Comparison of ENCODE assay signal across 10 cellular contexts in the genomic region with DNA sequence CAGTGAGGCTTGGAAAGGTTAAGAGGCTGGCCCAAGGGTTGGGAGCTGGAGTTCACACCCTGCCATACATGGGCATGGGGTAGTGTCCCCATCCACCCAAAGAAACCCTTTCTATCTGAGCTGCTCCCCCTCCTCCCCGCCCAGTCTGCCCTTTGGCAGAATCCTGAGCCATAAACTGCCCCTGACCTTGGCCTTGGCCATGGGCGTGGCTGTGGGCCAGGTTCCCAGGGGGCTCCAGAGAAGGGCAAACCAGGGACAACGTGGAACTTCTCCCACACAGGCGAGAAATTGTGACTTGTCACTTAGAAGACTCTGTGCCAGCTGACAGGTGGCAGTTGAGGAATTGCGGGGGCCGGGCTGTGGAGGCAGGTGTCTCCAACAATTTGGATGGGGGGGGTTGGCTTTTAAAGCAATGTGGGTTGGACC. TPM values are rescaled to one million over a fixed set of nuclear protein-coding genes. Genes with fewer than 3 reads are reported as not detected.
A peak's percentile ranks its signal among the peaks of the same experiment; 100 is the strongest.
DNase-seq lines count a peak whose midpoint lies in the region; ATAC-seq lines count a peak whose summit lies in the region.
"Had no signal": no experiment of that assay in that cellular context is flagged by ENCODE, and none has a peak within 500 bp of the region (broad histone marks: within the 10 kb centered on the region; RNA-seq: fewer than 3 reads in every experiment).

No MANE protein-coding gene starts in this region.

- 52% methylated on average over 6 of the region's 6 CpGs for WGBS in right cardiac atrium

- DNase-seq in T-helper 2 cell treated with Interferon-gamma antibody and Interleukin-4, amounts not matched to agents 5 μg/mL and 100 μg/mL, for 36 hours (ENCODE audit: low spot score): no peak
- DNase-seq in T-helper 2 cell: no peak
- DNase-seq in activated T-cell treated with anti-CD3 and anti-CD28 coated beads, Interleukin-2, amount 50 U/mL, for 4 hours: no peak
- DNase-seq in right cardiac atrium: peak in 1 of 3 donors; percentile 78
- DNase-seq in NCI-H748 (lab: John Stamatoyannopoulos, UW; ENCODE audit: unreplicated experiment): no peak
- no peak for DNase-seq in HuH-7 (ENCODE audit: low spot score)
- DNase-seq in NCI-H2029 treated with DMSO at 0.1 percent for 48 hours (lab: John Stamatoyannopoulos, UW): no peak
- DNase-seq: NCI-H1092 had no signal

- peak overlapping the region; percentile 90 for H3K27ac ChIP-seq in right cardiac atrium (ENCODE audit: low read length)
- peak overlapping the region; percentile 60 for H3K27ac ChIP-seq in subcutaneous abdominal adipose tissue (ENCODE audit: low read depth, low read length)

- H3K9me3 Mint-ChIP-seq in T-helper 2 cell treated with Interferon-gamma antibody and Interleukin-4, amounts not matched to agents 5 μg/mL and 100 μg/mL, for 36 hours: no peaks in the 10 kb centered on the region
- H3K9me3 Mint-ChIP-seq in activated T-cell treated with anti-CD3 and anti-CD28 coated beads, Interleukin-2, amount 50 U/mL, for 4 hours: no peaks in the 10 kb centered on the region

- no peaks in the 10 kb centered on the region for H3K27me3 Mint-ChIP-seq in T-helper 2 cell treated with Interferon-gamma antibody and Interleukin-4, amounts not matched to agents 5 μg/mL and 100 μg/mL, for 36 hours (ENCODE audit: low read depth)
- no peaks in the 10 kb centered on the region for H3K27me3 Mint-ChIP-seq in activated T-cell treated with anti-CD3 and anti-CD28 coated beads, Interleukin-2, amount 50 U/mL, for 4 hours (ENCODE audit: low read depth)

- intact Hi-C loops in right cardiac atrium (cut with DNase I): loop anchor here in 2 of 4 donors (10.0 kb wide), 2 partner anchors 87 to 97 kb away; no protein-coding TSS in a partner anchor

- H3K27ac Mint-ChIP-seq in T-helper 2 cell treated with Interferon-gamma antibody and Interleukin-4, amounts not matched to agents 5 μg/mL and 100 μg/mL, for 36 hours: peak overlapping the region; percentile 96

- H3K9ac ChIP-seq in subcutaneous abdominal adipose tissue (ENCODE audit: low read length in 5 of 5): peak overlapping the region in 1 of 5 donors; percentile 56

- no peak for ATAC-seq in activated T-cell treated with anti-CD3 and anti-CD28 coated beads, Interleukin-2, amount 50 U/mL, for 4 hours
- ATAC-seq in right cardiac atrium: no peak
- ATAC-seq: mucosa of descending colon had no signal

- no peaks in the 10 kb centered on the region for H3K36me3 ChIP-seq in subcutaneous abdominal adipose tissue (ENCODE audit: control insufficient read depth in 5 of 5, insufficient read depth in 5 of 5, low read length in 5 of 5)

- H3K27me3 ChIP-seq in right cardiac atrium (ENCODE audit: control insufficient read depth, insufficient read depth) (no peaks in the 10 kb centered on the region), subcutaneous abdominal adipose tissue (ENCODE audit: control insufficient read depth in 5 of 5, insufficient read depth in 4 of 5, low read length in 5 of 5) (no peaks in the 10 kb centered on the region)

- peak overlapping the region; percentile 89 for H3K4me3 Mint-ChIP-seq in T-helper 2 cell treated with Interferon-gamma antibody and Interleukin-4, amounts not matched to agents 5 μg/mL and 100 μg/mL, for 36 hours
- H3K4me3 Mint-ChIP-seq in activated T-cell treated with anti-CD3 and anti-CD28 coated beads, Interleukin-2, amount 50 U/mL, for 4 hours: peak overlapping the region; percentile 88

- H3K4me3 ChIP-seq in right cardiac atrium (ENCODE audit: low read length) (no peak overlapping the region), subcutaneous abdominal adipose tissue (ENCODE audit: low read depth in 1 of 5, low read length in 5 of 5) (no peak overlapping the region)
- H3K4me3 ChIP-seq: mucosa of descending colon had no signal

- peaks cover 70% of the 10 kb centered on the region for H3K36me3 Mint-ChIP-seq in T-helper 2 cell treated with Interferon-gamma antibody and Interleukin-4, amounts not matched to agents 5 μg/mL and 100 μg/mL, for 36 hours (ENCODE audit: low read depth)
- no peaks in the 10 kb centered on the region for H3K36me3 Mint-ChIP-seq in activated T-cell treated with anti-CD3 and anti-CD28 coated beads, Interleukin-2, amount 50 U/mL, for 4 hours (ENCODE audit: insufficient read depth)

- H3K4me1 ChIP-seq in right cardiac atrium (ENCODE audit: control insufficient read depth, insufficient read depth, low read length) (peaks cover 10% of the 10 kb centered on the region), subcutaneous abdominal adipose tissue (ENCODE audit: control insufficient read depth in 5 of 5, insufficient read depth in 5 of 5, low read length in 5 of 5) (peaks cover 6 to 83% (median 64%) of the 10 kb centered on the region in 5 donors)

- H3K4me1 Mint-ChIP-seq in T-helper 2 cell treated with Interferon-gamma antibody and Interleukin-4, amounts not matched to agents 5 μg/mL and 100 μg/mL, for 36 hours (ENCODE audit: low read depth): peaks cover 47% of the 10 kb centered on the region
- peaks cover 56% of the 10 kb centered on the region for H3K4me1 Mint-ChIP-seq in activated T-cell treated with anti-CD3 and anti-CD28 coated beads, Interleukin-2, amount 50 U/mL, for 4 hours (ENCODE audit: low read depth)

- H3K9me3 ChIP-seq in right cardiac atrium (ENCODE audit: control insufficient read depth, low read length): no peaks in the 10 kb centered on the region
- no peaks in the 10 kb centered on the region for H3K9me3 ChIP-seq in subcutaneous abdominal adipose tissue (ENCODE audit: control insufficient read depth in 5 of 5, low read length in 5 of 5)
- H3K9me3 ChIP-seq: mucosa of descending colon had no signal

RNA-seq across cellular contexts. Expression of gene FAM78A, which starts 4.8 kb away (rescaled TPM):
- 10 to 100 TPM; 24.1 to 31.3 (median 29.8) TPM for total RNA-seq in activated T-cell treated with anti-CD3 and anti-CD28 coated beads, Interleukin-2, amount 50 U/mL, for 4 hours
- 10 to 100 TPM; 37.9 to 63.8 (median 53.9) TPM for total RNA-seq in right cardiac atrium
- polyA plus RNA-seq in right cardiac atrium: 50.7 TPM

RNA-seq across cellular contexts. Expression of gene PLPP7, which starts 18.0 kb away (rescaled TPM):
- not detected for total RNA-seq in activated T-cell treated with anti-CD3 and anti-CD28 coated beads, Interleukin-2, amount 50 U/mL, for 4 hours
- total RNA-seq in right cardiac atrium: 100 to 1,000 TPM in 3 of 4 donors, 10 to 100 TPM in 1; 96.3 to 126 (median 106) TPM
- polyA plus RNA-seq in right cardiac atrium: 160 TPM

Comparison
In these comparisons a context has a peak if more than half of its experiments do, and no peak if none do; other contexts are left out.
1. RNA of gene PLPP7, which starts 18.0 kb away (total RNA-seq): 96.3 to 126 TPM in right cardiac atrium; not detected in activated T-cell treated with anti-CD3 and anti-CD28 coated beads, Interleukin-2, amount 50 U/mL, for 4 hours; every median in the first group is over 10 times any median in the second.